In genomic region chr18:2897015-2897414, GRCh38 we compare ENCODE assay signal across 23 cellular contexts. TPM values are rescaled to one million over a fixed set of nuclear protein-coding genes. Genes with fewer than 3 reads are reported as not detected.
DNase-seq lines count a peak whose midpoint lies in the region; ATAC-seq and TF ChIP-seq lines count a peak whose summit lies in the region.
"Had no signal": no experiment of that assay in that cellular context is flagged by ENCODE, and none has a peak within 500 bp of the region (broad histone marks: within the 10 kb centered on the region; RNA-seq: fewer than 3 reads in every experiment).

No MANE protein-coding gene starts in this region.

- DNase-seq in CD1c-positive myeloid dendritic cell (ENCODE audit: extremely low spot score) (peak; percentile 12), D341Med (ENCODE audit: low spot score) (peak; percentile 79), epithelial cell of proximal tubule (ENCODE audit: low read depth) (peak; percentile 40), trophoblast cell (peak; percentile 81 to 86), NCI-H2196 (lab: John Stamatoyannopoulos, UW; ENCODE audit: unreplicated experiment) (no peak)
- DNase-seq in activated effector memory CD4-positive, alpha-beta T cell treated with Interleukin-2 at 50 U/mL for 16 hours: no peak
- DNase-seq: AML-193; Calu3; CD8-positive, alpha-beta T cell; GM23248; H7; NCI-H1105; NCI-H1436 treated with DMSO at 0.1 percent for 48 hours; NCI-H187 treated with DMSO at 0.1 percent for 48 hours; NCI-H2171 treated with DMSO at 0.1 percent for 48 hours; NCI-H748 treated with DMSO at 0.1 percent for 48 hours; Right ventricle myocardium superior; RPMI8226 had no signal

- H3K4ac ChIP-seq in trophoblast cell (ENCODE audit: low read depth, low read length): no peak overlapping the region

- H2BK12ac ChIP-seq in trophoblast cell (ENCODE audit: low read length): no peak overlapping the region

- no peak overlapping the region for H3K27ac ChIP-seq in trophoblast cell (ENCODE audit: low read depth, low read length)
- H3K27ac ChIP-seq: A549, GM23248, SJSA1 had no signal

- H3K9me3 ChIP-seq in trophoblast cell (ENCODE audit: insufficient read depth, low read depth, low read length): no peaks in the 10 kb centered on the region
- H3K9me3 ChIP-seq: A549, SJSA1 had no signal

- no peak for ATAC-seq in HG02970 (IDR thresholded peaks at IDR 0.05; ENCODE audit: low FRiP score, unreplicated experiment)
- ATAC-seq: A549; CD8-positive, alpha-beta T cell; K562 had no signal

- H3K23ac ChIP-seq in trophoblast cell (ENCODE audit: low read length): no peak overlapping the region

- H3K27me3 ChIP-seq in trophoblast cell (ENCODE audit: insufficient read depth, low read length): no peaks in the 10 kb centered on the region
- H3K27me3 ChIP-seq: BLaER1 treated with 17β-estradiol and CSF1 and Interleukin-3, amounts not matched to agents 10 nM and 100 nM; SJSA1 had no signal

- H3K4me2 ChIP-seq in trophoblast cell (ENCODE audit: low read length): no peak overlapping the region
- H3K4me2 ChIP-seq: A549 had no signal

- peaks cover 8% of the 10 kb centered on the region for H3K79me2 ChIP-seq in trophoblast cell (ENCODE audit: control insufficient read depth, insufficient read depth, low read length, poor library complexity)

- no peak overlapping the region for H3K18ac ChIP-seq in trophoblast cell (ENCODE audit: low read length)

- H3K79me1 ChIP-seq in trophoblast cell (ENCODE audit: low read length): peaks cover 9% of the 10 kb centered on the region

- TF ChIP-seq CTCF in epithelial cell of proximal tubule (conservative IDR thresholded peaks at IDR 0.05; ENCODE audit: low read depth, low read length): no peak

- H4K12ac ChIP-seq in trophoblast cell (ENCODE audit: low read depth, low read length): no peak overlapping the region

- H2BK5ac ChIP-seq in trophoblast cell (ENCODE audit: low read depth, low read length, poor library complexity): no peak overlapping the region

- no peak overlapping the region for H3K4me3 ChIP-seq in epithelial cell of proximal tubule (ENCODE audit: low read depth, low read length)
- H3K4me3 ChIP-seq in trophoblast cell (ENCODE audit: low read depth, low read length): no peak overlapping the region
- H3K4me3 ChIP-seq: A549; BLaER1 treated with 17β-estradiol and CSF1 and Interleukin-3, amounts not matched to agents 10 nM and 100 nM; GM23248; K562; SJSA1 had no signal

- H4K91ac ChIP-seq in trophoblast cell (ENCODE audit: low read depth, low read length): no peak overlapping the region

- H3K4me1 ChIP-seq in trophoblast cell (ENCODE audit: control insufficient read depth in 1 of 2, insufficient read depth in 2 of 2, low read length in 2 of 2): peaks cover 18 to 19% of the 10 kb centered on the region in 2 experiments
- H3K4me1 ChIP-seq: A549, SJSA1 had no signal

- H4K8ac ChIP-seq in trophoblast cell (ENCODE audit: low read depth, low read length): no peak overlapping the region

- no peak overlapping the region for H3K14ac ChIP-seq in trophoblast cell (ENCODE audit: low read length)

- no peak overlapping the region for H2AK5ac ChIP-seq in trophoblast cell (ENCODE audit: low read length)

- no peak overlapping the region for H3K9ac ChIP-seq in trophoblast cell (ENCODE audit: low read length)
- H3K9ac ChIP-seq: GM23248 had no signal

- peaks cover 0 to 4% of the 10 kb centered on the region in 2 experiments for H3K36me3 ChIP-seq in trophoblast cell (ENCODE audit: control insufficient read depth in 1 of 2, insufficient read depth in 2 of 2, low read length in 2 of 2)
- H3K36me3 ChIP-seq: SJSA1 had no signal

- no peak overlapping the region for H2BK120ac ChIP-seq in trophoblast cell (ENCODE audit: insufficient read depth, low read length, poor library complexity)

- H2AFZ ChIP-seq in trophoblast cell (ENCODE audit: insufficient read depth, low read length, poor library complexity): no peak overlapping the region
- H2AFZ ChIP-seq: GM23248 had no signal

- no CpG with 5 or more reads among the region's 4 CpGs for WGBS in trophoblast cell (ENCODE audit: extremely low coverage, insufficient coverage, insufficient read length)

RNA-seq across cellular contexts. Expression of gene EMILIN2, which starts 50.2 kb away (rescaled TPM):
- total RNA-seq in epithelial cell of proximal tubule: 13.2 and 19.8 TPM in 2 replicates
- polyA plus RNA-seq in trophoblast cell (2013): 18.4 and 19.0 TPM in 2 replicates

Comparison
In these comparisons a context has a peak if more than half of its experiments do, and no peak if none do; other contexts are left out.
1. DNase-seq: peak in CD1c-positive myeloid dendritic cell (single experiment), D341Med (single experiment), epithelial cell of proximal tubule (single experiment) and trophoblast cell (2 of 2); none in NCI-H2196 (single experiment) and activated effector memory CD4-positive, alpha-beta T cell treated with Interleukin-2 at 50 U/mL for 16 hours (single experiment).